29 cellular contexts compared by ENCODE assay signal in genomic region chr15:95432878-95433405, GRCh38.
A peak's percentile ranks its signal among the peaks of the same experiment; 100 is the strongest.
DNase-seq lines count a peak whose midpoint lies in the region; ATAC-seq and TF ChIP-seq lines count a peak whose summit lies in the region.
"Had no signal": no experiment of that assay in that cellular context is flagged by ENCODE, and none has a peak within 500 bp of the region (broad histone marks: within the 10 kb centered on the region; RNA-seq: fewer than 3 reads in every experiment).

No MANE protein-coding gene starts in this region.

- H3K27me3 Mint-ChIP-seq in chondrocyte (ENCODE audit: low read depth) (no peaks in the 10 kb centered on the region), glutamatergic neuron (ENCODE audit: unreplicated experiment) (no peaks in the 10 kb centered on the region)

- TF ChIP-seq CTCF in chondrocyte (IDR thresholded peaks at IDR 0.05) (no peak), fibroblast of the aortic adventitia (IDR thresholded peaks at IDR 0.05; ENCODE audit: insufficient read depth, low read length) (no peak), tibial artery (IDR thresholded peaks at IDR 0.05) (no peak), glutamatergic neuron (IDR thresholded peaks at IDR 0.05; ENCODE audit: partially characterized antibody, unreplicated experiment) (no peak)

- no peak overlapping the region for H3K4me3 Mint-ChIP-seq in chondrocyte (ENCODE audit: unreplicated experiment)
- H3K4me3 Mint-ChIP-seq in glutamatergic neuron (ENCODE audit: unreplicated experiment) = no peak overlapping the region
- H3K4me3 Mint-ChIP-seq: CD14-positive monocyte; CD8-positive, alpha-beta memory T cell had no signal

- H3K9ac ChIP-seq in SK-N-MC (ENCODE audit: insufficient read length) = no peak overlapping the region

- peaks cover 32% of the 10 kb centered on the region for H3K4me1 Mint-ChIP-seq in chondrocyte (ENCODE audit: low read depth)
- H3K4me1 Mint-ChIP-seq in glutamatergic neuron (ENCODE audit: low read depth, unreplicated experiment) = no peaks in the 10 kb centered on the region
- H3K4me1 Mint-ChIP-seq: CD14-positive monocyte had no signal

- H3K27me3 ChIP-seq in tibial artery = no peaks in the 10 kb centered on the region
- H3K27me3 ChIP-seq: BE2C had no signal

- DNase-seq in SK-N-MC (ENCODE audit: low read depth, low spot score) (no peak), chondrocyte (ENCODE audit: low spot score) (no peak), fibroblast of the aortic adventitia (ENCODE audit: low read depth) (peak; percentile 61), tibial artery (no peak), glutamatergic neuron (no peak), NCI-H345 treated with DMSO at 0.1 percent for 48 hours (lab: John Stamatoyannopoulos, UW; ENCODE audit: unreplicated experiment) (no peak)
- DNase-seq: 8988T; ACHN; BE2C; Calu3; CD8-positive, alpha-beta memory T cell; DMS79 treated with DMSO at 0.1 percent for 48 hours; GF-D8; HCEC 1CT; Kasumi-1; MV-4-11; NCI-H1105; NCI-H1436 treated with DMSO at 0.1 percent for 48 hours; NCI-H187 treated with DMSO at 0.1 percent for 48 hours; NCI-H2171 treated with DMSO at 0.1 percent for 48 hours; NCI-H345; NCI-H524; NCI-H774; SIG-M5 had no signal

- H3K36me3 ChIP-seq in SK-N-MC (ENCODE audit: insufficient read depth, low read length) = no peaks in the 10 kb centered on the region
- no peaks in the 10 kb centered on the region for H3K36me3 ChIP-seq in tibial artery
- H3K36me3 ChIP-seq: BE2C had no signal

- H3K4me3 ChIP-seq in SK-N-MC (no peak overlapping the region), fibroblast of the aortic adventitia (ENCODE audit: low read depth, low read length) (no peak overlapping the region), tibial artery (no peak overlapping the region)
- H3K4me3 ChIP-seq: K562 had no signal

- ATAC-seq in HG03097 (IDR thresholded peaks at IDR 0.05; ENCODE audit: low FRiP score, unreplicated experiment) = no peak
- ATAC-seq: HepG2, K562 had no signal

- H3K36me3 Mint-ChIP-seq in chondrocyte (ENCODE audit: low read depth) = peaks cover 2% of the 10 kb centered on the region
- H3K36me3 Mint-ChIP-seq in glutamatergic neuron (ENCODE audit: unreplicated experiment) = no peaks in the 10 kb centered on the region
- H3K36me3 Mint-ChIP-seq: CD14-positive monocyte had no signal

- H3K27ac ChIP-seq in SK-N-MC (peak overlapping the region; percentile 52), tibial artery (peak overlapping the region; percentile 75 to 77)
- H3K27ac ChIP-seq: HL-60 had no signal

- H3K9me3 ChIP-seq in SK-N-MC (ENCODE audit: low read depth, low read length) (no peaks in the 10 kb centered on the region), tibial artery (no peaks in the 10 kb centered on the region)
- H3K9me3 ChIP-seq: BE2C had no signal

- no peaks in the 10 kb centered on the region for H3K9me3 Mint-ChIP-seq in chondrocyte (ENCODE audit: low read depth)
- peaks cover 2% of the 10 kb centered on the region for H3K9me3 Mint-ChIP-seq in glutamatergic neuron (ENCODE audit: unreplicated experiment)

- intact Hi-C loops in tibial artery (cut with DNase I; ENCODE audit: low total_unique reads) = no loop called here

- H3K27ac Mint-ChIP-seq in chondrocyte (ENCODE audit: unreplicated experiment) = peak overlapping the region; percentile 10
- H3K27ac Mint-ChIP-seq in glutamatergic neuron (ENCODE audit: unreplicated experiment) = no peak overlapping the region
- H3K27ac Mint-ChIP-seq: CD14-positive monocyte; CD8-positive, alpha-beta memory T cell had no signal

- peaks cover 0 to 55% (median 8%) of the 10 kb centered on the region in 4 donors for H3K4me1 ChIP-seq in tibial artery
- H3K4me1 ChIP-seq: BE2C had no signal
